ENCODE assay signal across 9 cellular contexts in genomic region chr12:49109631-49110172, GRCh38. TPM values are rescaled to one million over a fixed set of nuclear protein-coding genes. Genes with fewer than 3 reads are reported as not detected.
DNase-seq lines count a peak whose midpoint lies in the region; ATAC-seq and TF ChIP-seq lines count a peak whose summit lies in the region.
"Had no signal": no experiment of that assay in that cellular context is flagged by ENCODE, and none has a peak within 500 bp of the region (broad histone marks: within the 10 kb centered on the region; RNA-seq: fewer than 3 reads in every experiment).

No MANE protein-coding gene starts in this region.

- DNase-seq in HFF-Myc (ENCODE audit: extremely low read depth, low read depth) (no peak), right cardiac atrium (no peak), germinal center (ENCODE audit: low spot score) (no peak), middle frontal gyrus (ENCODE audit: extremely low spot score, low spot score) (no peak)
- no peak for DNase-seq in activated CD8-positive, alpha-beta T cell treated with anti-CD3 and anti-CD28 coated beads, Interleukin-2, amount 10 ng/mL, durations not matched to agents 7 days and 5 days
- DNase-seq: NCI-H2107 had no signal

- ATAC-seq in activated CD8-positive, alpha-beta T cell treated with anti-CD3 and anti-CD28 coated beads, Interleukin-2, amount 10 ng/mL, durations not matched to agents 7 days and 5 days = no peak
- ATAC-seq in right cardiac atrium = peak; percentile 0 to 3
- no peak for ATAC-seq in HG02588 (IDR thresholded peaks at IDR 0.05; ENCODE audit: unreplicated experiment)
- ATAC-seq in GM21526 (IDR thresholded peaks at IDR 0.05; ENCODE audit: low FRiP score, unreplicated experiment) = no peak

- no peak for TF ChIP-seq CTCF in HFF-Myc (IDR thresholded peaks at IDR 0.05; ENCODE audit: low read depth, low read length, missing control alignments)

- POLR2A ChIA-PET in activated CD8-positive, alpha-beta T cell treated with anti-CD3 and anti-CD28 coated beads, Interleukin-2, amount 10 ng/mL, durations not matched to agents 7 days and 5 days (lab: Charles Lee) = interaction anchor here (1.3 to 15.7 kb wide), 6 partner anchors 10 to 154 kb away, joined by 5 to 165 read pairs (median 8); partner anchors contain the start of genes DHH, RHEBL1, TUBA1B and TUBA1C

- 11% methylated on average over 10 of the region's 10 CpGs for WGBS in right cardiac atrium

- H3K9me3 ChIP-seq in right cardiac atrium (ENCODE audit: control insufficient read depth, low read length) = no peaks in the 10 kb centered on the region

- H3K4me3 Mint-ChIP-seq in activated CD8-positive, alpha-beta T cell treated with anti-CD3 and anti-CD28 coated beads, Interleukin-2, amount 10 ng/mL, durations not matched to agents 7 days and 5 days = peak overlapping the region; percentile 97

- H3K36me3 Mint-ChIP-seq in activated CD8-positive, alpha-beta T cell treated with anti-CD3 and anti-CD28 coated beads, Interleukin-2, amount 10 ng/mL, durations not matched to agents 7 days and 5 days (ENCODE audit: low read depth) = peaks cover 8% of the 10 kb centered on the region

- peaks cover 13% of the 10 kb centered on the region for H3K4me1 ChIP-seq in right cardiac atrium (ENCODE audit: control insufficient read depth, insufficient read depth, low read length)

- H3K4me3 ChIP-seq in HFF-Myc (replicated peaks; ENCODE audit: low read depth, low read length) (peak overlapping the region; percentile 88), right cardiac atrium (ENCODE audit: low read length) (peak overlapping the region; percentile 87), skin epidermis (peak overlapping the region; percentile 83 to 95 (median 91))

- H3K4me1 Mint-ChIP-seq in activated CD8-positive, alpha-beta T cell treated with anti-CD3 and anti-CD28 coated beads, Interleukin-2, amount 10 ng/mL, durations not matched to agents 7 days and 5 days (ENCODE audit: low read depth) = peaks cover 32% of the 10 kb centered on the region

- H3K27me3 ChIP-seq in right cardiac atrium (ENCODE audit: control insufficient read depth, insufficient read depth) = no peaks in the 10 kb centered on the region

- intact Hi-C loops in right cardiac atrium (cut with DNase I) = loop anchor here in 2 of 4 donors (10.0 kb wide), 2 partner anchors 45 to 125 kb away; partner anchors contain the start of genes KMT2D (in 2 of the 2) and RHEBL1 (in 2 of the 2)

- H3K9me3 Mint-ChIP-seq in activated CD8-positive, alpha-beta T cell treated with anti-CD3 and anti-CD28 coated beads, Interleukin-2, amount 10 ng/mL, durations not matched to agents 7 days and 5 days (ENCODE audit: insufficient read depth) = no peaks in the 10 kb centered on the region

- peak overlapping the region; percentile 93 for H3K27ac ChIP-seq in right cardiac atrium (ENCODE audit: low read length)
- H3K27ac ChIP-seq in skin epidermis = peak overlapping the region; percentile 15 to 99 (median 96)

- no peaks in the 10 kb centered on the region for H3K27me3 Mint-ChIP-seq in activated CD8-positive, alpha-beta T cell treated with anti-CD3 and anti-CD28 coated beads, Interleukin-2, amount 10 ng/mL, durations not matched to agents 7 days and 5 days (ENCODE audit: low read depth)

- CTCF ChIA-PET in activated CD8-positive, alpha-beta T cell treated with anti-CD3 and anti-CD28 coated beads, Interleukin-2, amount 10 ng/mL, durations not matched to agents 7 days and 5 days (lab: Charles Lee) = interaction anchor here (0.8 to 6.0 kb wide), 12 partner anchors 11 to 257 kb away, joined by 3 to 88 read pairs (median 6); partner anchors contain the start of genes DDX23, RHEBL1 and TUBA1B

- H3K27ac Mint-ChIP-seq in activated CD8-positive, alpha-beta T cell treated with anti-CD3 and anti-CD28 coated beads, Interleukin-2, amount 10 ng/mL, durations not matched to agents 7 days and 5 days = peak overlapping the region; percentile 79

RNA-seq across cellular contexts. Expression of gene LMBR1L, which starts 0.9 kb away (rescaled TPM):
- total RNA-seq in activated CD8-positive, alpha-beta T cell treated with anti-CD3 and anti-CD28 coated beads, Interleukin-2, amount 10 ng/mL, durations not matched to agents 7 days and 5 days = 10 to 100 TPM; 35.8 to 37.8 TPM
- 10 to 100 TPM; 26.7 to 45.3 (median 34.6) TPM for total RNA-seq in right cardiac atrium
- polyA plus RNA-seq in right cardiac atrium = 25.6 TPM

RNA-seq across cellular contexts. Expression of gene DHH, which starts 15.1 kb away (rescaled TPM):
- under 1 TPM in 1 of 2 experiments, not detected in 1; 0.16 TPM for total RNA-seq in activated CD8-positive, alpha-beta T cell treated with anti-CD3 and anti-CD28 coated beads, Interleukin-2, amount 10 ng/mL, durations not matched to agents 7 days and 5 days
- 1 to 10 TPM in 1 of 4 donors, under 1 TPM in 3; 0.35 to 1.7 (median 0.68) TPM for total RNA-seq in right cardiac atrium
- polyA plus RNA-seq in right cardiac atrium = 0.54 TPM

RNA-seq across cellular contexts. Expression of gene TUBA1B, which starts 21.5 kb away (rescaled TPM):
- 1,000 to 10,000 TPM; 2,302 to 2,333 TPM for total RNA-seq in activated CD8-positive, alpha-beta T cell treated with anti-CD3 and anti-CD28 coated beads, Interleukin-2, amount 10 ng/mL, durations not matched to agents 7 days and 5 days
- 100 to 1,000 TPM; 170 to 515 (median 413) TPM for total RNA-seq in right cardiac atrium
- polyA plus RNA-seq in right cardiac atrium = 395 TPM

RNA-seq across cellular contexts. Expression of gene RHEBL1, which starts 39.9 kb away (rescaled TPM):
- 1 to 10 TPM; 9.5 to 9.9 TPM for total RNA-seq in activated CD8-positive, alpha-beta T cell treated with anti-CD3 and anti-CD28 coated beads, Interleukin-2, amount 10 ng/mL, durations not matched to agents 7 days and 5 days
- total RNA-seq in right cardiac atrium = under 1 TPM in 2 of 4 donors, not detected in 2; 0.21 to 0.31 TPM
- polyA plus RNA-seq in right cardiac atrium = 0.59 TPM

RNA-seq across cellular contexts. Expression of gene KMT2D, which starts 49.1 kb away (rescaled TPM):
- total RNA-seq in activated CD8-positive, alpha-beta T cell treated with anti-CD3 and anti-CD28 coated beads, Interleukin-2, amount 10 ng/mL, durations not matched to agents 7 days and 5 days = 100 to 1,000 TPM; 113 TPM
- total RNA-seq in right cardiac atrium = 10 to 100 TPM; 38.8 to 53.5 (median 46.2) TPM
- polyA plus RNA-seq in right cardiac atrium = 43.1 TPM

Comparison
In these comparisons a context has a peak if more than half of its experiments do, and no peak if none do; other contexts are left out.
1. ATAC-seq: peak in right cardiac atrium (2 of 2); none in activated CD8-positive, alpha-beta T cell treated with anti-CD3 and anti-CD28 coated beads, Interleukin-2, amount 10 ng/mL, durations not matched to agents 7 days and 5 days (single experiment), HG02588 (single experiment) and GM21526 (single experiment).
2. RNA of gene TUBA1B, which starts 21.5 kb away (total RNA-seq): 2,302 to 2,333 TPM in activated CD8-positive, alpha-beta T cell treated with anti-CD3 and anti-CD28 coated beads, Interleukin-2, amount 10 ng/mL, durations not matched to agents 7 days and 5 days; 170 to 515 TPM in right cardiac atrium; every median in the first group is over 4 times any median in the second.
3. Peak in every context shown above with its lines, with median percentiles within 50 percentile points of each other: H3K4me3 ChIP-seq.